1 cellular context compared by ENCODE assay signal in the genomic region with DNA sequence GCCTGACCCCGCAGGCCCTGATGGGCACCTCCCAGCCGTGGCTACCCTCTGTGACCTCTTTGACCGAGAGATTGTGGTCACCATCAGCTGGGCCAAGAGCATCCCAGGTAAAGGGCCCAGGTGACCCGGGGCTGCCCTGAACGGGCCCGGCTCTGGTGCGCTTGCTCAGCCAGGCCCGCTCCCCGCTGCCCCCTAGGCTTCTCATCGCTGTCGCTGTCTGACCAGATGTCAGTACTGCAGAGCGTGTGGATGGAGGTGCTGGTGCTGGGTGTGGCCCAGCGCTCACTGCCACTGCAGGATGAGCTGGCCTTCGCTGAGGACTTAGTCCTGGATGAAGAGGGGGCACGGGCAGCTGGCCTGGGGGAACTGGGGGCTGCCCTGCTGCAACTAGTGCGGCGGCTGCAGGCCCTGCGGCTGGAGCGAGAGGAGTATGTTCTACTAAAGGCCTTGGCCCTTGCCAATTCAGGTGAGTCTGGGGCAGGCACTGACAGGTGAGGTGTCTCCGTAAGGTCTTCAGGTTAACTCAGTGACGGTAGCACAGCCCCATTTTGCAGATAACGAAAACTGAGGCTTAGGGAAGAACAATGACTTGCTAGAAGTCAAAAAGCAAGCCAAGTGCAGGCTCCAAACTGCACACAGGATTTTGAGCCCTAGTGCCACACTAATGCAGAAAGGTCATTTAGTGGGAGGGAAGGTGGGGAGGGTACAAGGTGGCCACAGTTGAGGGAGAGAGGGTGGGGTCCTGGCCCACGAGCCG.
TF ChIP-seq lines count a peak whose summit lies in the region.

No MANE protein-coding gene starts in this region.

TF ChIP-seq in HepG2, 621 proteins besides CTCF, POLR2A, EP300 and RAD21:
- no peak for TF ChIP-seq ZKSCAN5 (CRISPR knock-in tag; IDR thresholded peaks at IDR 0.05)
- TF ChIP-seq CBFB (CRISPR knock-in tag; IDR thresholded peaks at IDR 0.05) = no peak
- TF ChIP-seq ZFP90 (CRISPR knock-in tag; IDR thresholded peaks at IDR 0.05; ENCODE audit: borderline replicate concordance) = no peak
- TF ChIP-seq, protein P1, sequence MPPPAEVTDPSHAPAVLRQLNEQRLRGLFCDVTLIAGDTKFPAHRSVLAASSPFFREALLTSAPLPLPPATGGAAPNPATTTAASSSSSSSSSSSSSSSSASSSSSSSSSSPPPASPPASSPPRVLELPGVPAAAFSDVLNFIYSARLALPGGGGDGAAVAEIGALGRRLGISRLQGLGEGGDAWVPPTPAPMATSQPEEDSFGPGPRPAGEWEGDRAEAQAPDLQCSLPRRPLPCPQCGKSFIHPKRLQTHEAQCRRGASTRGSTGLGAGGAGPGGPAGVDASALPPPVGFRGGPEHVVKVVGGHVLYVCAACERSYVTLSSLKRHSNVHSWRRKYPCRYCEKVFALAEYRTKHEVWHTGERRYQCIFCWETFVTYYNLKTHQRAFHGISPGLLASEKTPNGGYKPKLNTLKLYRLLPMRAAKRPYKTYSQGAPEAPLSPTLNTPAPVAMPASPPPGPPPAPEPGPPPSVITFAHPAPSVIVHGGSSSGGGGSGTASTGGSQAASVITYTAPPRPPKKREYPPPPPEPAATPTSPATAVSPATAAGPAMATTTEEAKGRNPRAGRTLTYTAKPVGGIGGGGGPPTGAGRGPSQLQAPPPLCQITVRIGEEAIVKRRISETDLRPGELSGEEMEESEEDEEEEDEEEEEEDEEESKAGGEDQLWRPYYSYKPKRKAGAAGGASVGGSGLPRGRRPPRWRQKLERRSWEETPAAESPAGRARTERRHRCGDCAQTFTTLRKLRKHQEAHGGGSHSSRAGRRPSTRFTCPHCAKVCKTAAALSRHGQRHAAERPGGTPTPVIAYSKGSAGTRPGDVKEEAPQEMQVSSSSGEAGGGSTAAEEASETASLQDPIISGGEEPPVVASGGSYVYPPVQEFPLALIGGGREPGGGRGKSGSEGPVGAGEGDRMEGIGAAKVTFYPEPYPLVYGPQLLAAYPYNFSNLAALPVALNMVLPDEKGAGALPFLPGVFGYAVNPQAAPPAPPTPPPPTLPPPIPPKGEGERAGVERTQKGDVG (CRISPR knock-in tag; IDR thresholded peaks at IDR 0.05; ENCODE audit: borderline replicate concordance) = 0 out of 2 replicates have a peak, but pooled peaks have one; percentile 48
- TF ChIP-seq NFATC3 (CRISPR knock-in tag; IDR thresholded peaks at IDR 0.05) = no peak
- 0 out of 2 replicates have a peak, but pooled peaks have one; percentile 16 for TF ChIP-seq RXRA (CRISPR knock-in tag; IDR thresholded peaks at IDR 0.05)
- TF ChIP-seq, protein P2, sequence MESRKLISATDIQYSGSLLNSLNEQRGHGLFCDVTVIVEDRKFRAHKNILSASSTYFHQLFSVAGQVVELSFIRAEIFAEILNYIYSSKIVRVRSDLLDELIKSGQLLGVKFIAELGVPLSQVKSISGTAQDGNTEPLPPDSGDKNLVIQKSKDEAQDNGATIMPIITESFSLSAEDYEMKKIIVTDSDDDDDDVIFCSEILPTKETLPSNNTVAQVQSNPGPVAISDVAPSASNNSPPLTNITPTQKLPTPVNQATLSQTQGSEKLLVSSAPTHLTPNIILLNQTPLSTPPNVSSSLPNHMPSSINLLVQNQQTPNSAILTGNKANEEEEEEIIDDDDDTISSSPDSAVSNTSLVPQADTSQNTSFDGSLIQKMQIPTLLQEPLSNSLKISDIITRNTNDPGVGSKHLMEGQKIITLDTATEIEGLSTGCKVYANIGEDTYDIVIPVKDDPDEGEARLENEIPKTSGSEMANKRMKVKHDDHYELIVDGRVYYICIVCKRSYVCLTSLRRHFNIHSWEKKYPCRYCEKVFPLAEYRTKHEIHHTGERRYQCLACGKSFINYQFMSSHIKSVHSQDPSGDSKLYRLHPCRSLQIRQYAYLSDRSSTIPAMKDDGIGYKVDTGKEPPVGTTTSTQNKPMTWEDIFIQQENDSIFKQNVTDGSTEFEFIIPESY (CRISPR knock-in tag; IDR thresholded peaks at IDR 0.05) = peak; percentile 91
- peak; percentile 79 for TF ChIP-seq ZNF629 (CRISPR knock-in tag; conservative IDR thresholded peaks at IDR 0.05)
- TF ChIP-seq, protein P3, sequence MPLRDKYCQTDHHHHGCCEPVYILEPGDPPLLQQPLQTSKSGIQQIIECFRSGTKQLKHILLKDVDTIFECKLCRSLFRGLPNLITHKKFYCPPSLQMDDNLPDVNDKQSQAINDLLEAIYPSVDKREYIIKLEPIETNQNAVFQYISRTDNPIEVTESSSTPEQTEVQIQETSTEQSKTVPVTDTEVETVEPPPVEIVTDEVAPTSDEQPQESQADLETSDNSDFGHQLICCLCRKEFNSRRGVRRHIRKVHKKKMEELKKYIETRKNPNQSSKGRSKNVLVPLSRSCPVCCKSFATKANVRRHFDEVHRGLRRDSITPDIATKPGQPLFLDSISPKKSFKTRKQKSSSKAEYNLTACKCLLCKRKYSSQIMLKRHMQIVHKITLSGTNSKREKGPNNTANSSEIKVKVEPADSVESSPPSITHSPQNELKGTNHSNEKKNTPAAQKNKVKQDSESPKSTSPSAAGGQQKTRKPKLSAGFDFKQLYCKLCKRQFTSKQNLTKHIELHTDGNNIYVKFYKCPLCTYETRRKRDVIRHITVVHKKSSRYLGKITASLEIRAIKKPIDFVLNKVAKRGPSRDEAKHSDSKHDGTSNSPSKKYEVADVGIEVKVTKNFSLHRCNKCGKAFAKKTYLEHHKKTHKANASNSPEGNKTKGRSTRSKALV (CRISPR knock-in tag; IDR thresholded peaks at IDR 0.05) = no peak
- TF ChIP-seq, protein P4, sequence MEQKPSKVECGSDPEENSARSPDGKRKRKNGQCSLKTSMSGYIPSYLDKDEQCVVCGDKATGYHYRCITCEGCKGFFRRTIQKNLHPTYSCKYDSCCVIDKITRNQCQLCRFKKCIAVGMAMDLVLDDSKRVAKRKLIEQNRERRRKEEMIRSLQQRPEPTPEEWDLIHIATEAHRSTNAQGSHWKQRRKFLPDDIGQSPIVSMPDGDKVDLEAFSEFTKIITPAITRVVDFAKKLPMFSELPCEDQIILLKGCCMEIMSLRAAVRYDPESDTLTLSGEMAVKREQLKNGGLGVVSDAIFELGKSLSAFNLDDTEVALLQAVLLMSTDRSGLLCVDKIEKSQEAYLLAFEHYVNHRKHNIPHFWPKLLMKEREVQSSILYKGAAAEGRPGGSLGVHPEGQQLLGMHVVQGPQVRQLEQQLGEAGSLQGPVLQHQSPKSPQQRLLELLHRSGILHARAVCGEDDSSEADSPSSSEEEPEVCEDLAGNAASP (CRISPR knock-in tag; IDR thresholded peaks at IDR 0.05; ENCODE audit: borderline replicate concordance) = no peak
- no peak for TF ChIP-seq CREB1 (IDR thresholded peaks at IDR 0.05)
- TF ChIP-seq CREB1 (CRISPR knock-in tag; IDR thresholded peaks at IDR 0.05) = no peak
- TF ChIP-seq TOE1 (CRISPR knock-in tag; IDR thresholded peaks at IDR 0.05) = no peak
- TF ChIP-seq IRX3 (CRISPR knock-in tag; IDR thresholded peaks at IDR 0.05; ENCODE audit: borderline replicate concordance, low read depth) = no peak
- TF ChIP-seq NFKBIZ (CRISPR knock-in tag; IDR thresholded peaks at IDR 0.05) = no peak
- TF ChIP-seq ZNF44 (CRISPR knock-in tag; IDR thresholded peaks at IDR 0.05) = no peak
- no peak for TF ChIP-seq ZNF773 (CRISPR knock-in tag; IDR thresholded peaks at IDR 0.05; ENCODE audit: borderline replicate concordance)
- no peak for TF ChIP-seq ZNF562 (CRISPR knock-in tag; IDR thresholded peaks at IDR 0.05; ENCODE audit: borderline replicate concordance)
- TF ChIP-seq HOXA7 (CRISPR knock-in tag; IDR thresholded peaks at IDR 0.05) = no peak
- no peak for TF ChIP-seq ZNF235 (CRISPR knock-in tag; IDR thresholded peaks at IDR 0.05; ENCODE audit: borderline replicate concordance)
